27 cellular contexts compared by ENCODE assay signal in the genomic region with DNA sequence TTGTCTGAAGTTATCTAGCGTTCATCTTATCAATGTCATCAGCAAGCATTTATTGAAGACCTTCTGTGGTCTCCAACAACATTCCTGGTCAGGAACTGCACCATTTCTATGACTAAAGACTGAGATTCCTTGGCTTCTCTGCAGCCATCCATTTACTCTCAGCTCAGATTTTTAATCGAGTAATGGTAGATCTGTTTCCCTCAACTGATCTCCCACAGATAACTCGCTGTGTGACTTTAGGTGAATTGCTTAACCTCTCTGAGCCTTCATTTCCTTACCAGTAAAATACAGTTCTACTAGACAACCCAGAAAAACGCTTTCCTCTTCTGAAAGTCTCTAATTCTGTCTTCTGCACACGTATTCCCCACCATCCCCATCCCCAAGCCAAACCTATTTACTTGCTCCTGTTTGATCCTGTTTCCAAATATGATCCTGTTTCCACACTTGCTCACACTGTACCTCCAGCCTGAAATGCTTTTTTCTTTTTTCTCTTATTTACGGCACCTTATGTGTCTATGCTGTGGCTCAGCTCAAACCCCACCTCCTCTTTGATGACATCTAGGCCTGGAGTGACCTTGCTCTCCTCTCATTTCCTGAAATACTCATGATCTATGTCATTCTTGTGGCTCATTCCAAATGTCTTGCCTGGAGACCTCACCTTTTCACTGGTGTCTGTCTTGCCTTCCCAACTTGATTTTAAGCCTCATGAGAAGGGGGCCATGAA. TPM values are rescaled to one million over a fixed set of nuclear protein-coding genes. Genes with fewer than 3 reads are reported as not detected.
DNase-seq lines count a peak whose midpoint lies in the region; ATAC-seq, FAIRE-seq and TF ChIP-seq lines count a peak whose summit lies in the region.
"Had no signal": no experiment of that assay in that cellular context is flagged by ENCODE, and none has a peak within 500 bp of the region (broad histone marks: within the 10 kb centered on the region; RNA-seq: fewer than 3 reads in every experiment).

No MANE protein-coding gene starts in this region.

- H4K20me1 ChIP-seq in GM12878 (ENCODE audit: control insufficient read depth, insufficient read depth) = no peaks in the 10 kb centered on the region

- no peak for TF ChIP-seq EP300 in GM12878 (IDR thresholded peaks at IDR 0.05; ENCODE audit: borderline replicate concordance in 1 of 2, control insufficient read depth in 1 of 2, low read depth in 2 of 2, low read length in 2 of 2)

- no peak for FAIRE-seq in GM12878 (lab: Jason Lieb, UNC)
- FAIRE-seq: colon, frontal cortex, GM12892, small intestine had no signal

- H3K4me1 Mint-ChIP-seq in stimulated activated naive CD8-positive, alpha-beta T cell treated with anti-CD3 and anti-CD28 coated beads, Interleukin-15, Interleukin-2, amounts not matched to agents 100 ng/mL and 50 ng/mL, for 24 hours (ENCODE audit: low read depth) = peaks cover 87% of the 10 kb centered on the region
- peaks cover 79% of the 10 kb centered on the region for H3K4me1 Mint-ChIP-seq in stimulated activated naive CD8-positive, alpha-beta T cell treated with anti-CD3 and anti-CD28 coated beads, Interleukin-15, amount 100 ng/mL, for 72 hours

- BruUV-seq in GM12878 (replicated peaks; lab: Mats Ljungman, UMichigan) = no TSS peak

- intact Hi-C loops in GM12878 (cut with micrococcal nuclease; ENCODE audit: unreplicated experiment) = no loop called here
- intact Hi-C loops in spleen (cut with DNase I; ENCODE audit: low total_unique reads) = no loop called here

- TF ChIP-seq POLR2A in GM12878 (IDR thresholded peaks at IDR 0.05; ENCODE audit: low read depth, low read length) (no peak), spleen (IDR thresholded peaks at IDR 0.05) (no peak)

- no peak overlapping the region for H3K27ac ChIP-seq in GM12878 (ENCODE audit: control insufficient read depth, insufficient read depth)
- H3K27ac ChIP-seq in spleen = peak overlapping the region in 3 of 8 donors; percentile 10 to 95 (median 92)
- H3K27ac ChIP-seq: neural progenitor cell, psoas muscle, tibial artery had no signal

- peak overlapping the region; percentile 17 for H3K4me3 Mint-ChIP-seq in stimulated activated naive CD8-positive, alpha-beta T cell treated with anti-CD3 and anti-CD28 coated beads, Interleukin-15, Interleukin-2, amounts not matched to agents 100 ng/mL and 50 ng/mL, for 24 hours
- H3K4me3 Mint-ChIP-seq in stimulated activated naive CD8-positive, alpha-beta T cell treated with anti-CD3 and anti-CD28 coated beads, Interleukin-15, amount 100 ng/mL, for 72 hours = peak overlapping the region; percentile 21 to 30
- H3K4me3 Mint-ChIP-seq: activated T-cell treated with anti-CD3 and anti-CD28 coated beads, Interleukin-2, amount 50 U/mL, for 4 hours; brain; effector memory CD8-positive, alpha-beta T cell; neural progenitor cell had no signal

- ATAC-seq in stimulated activated naive CD8-positive, alpha-beta T cell treated with anti-CD3 and anti-CD28 coated beads, Interleukin-15, Interleukin-2, amounts not matched to agents 100 U/mL and 50 U/mL, for 24 hours = no peak
- ATAC-seq in GM12878 (no peak), HG03045 (IDR thresholded peaks at IDR 0.05; ENCODE audit: unreplicated experiment) (no peak)
- no peak for ATAC-seq in stimulated activated naive CD8-positive, alpha-beta T cell treated with anti-CD3 and anti-CD28 coated beads, Interleukin-15, amount 100 ng/mL, for 72 hours
- ATAC-seq: CD8-positive, alpha-beta T cell; effector memory CD8-positive, alpha-beta T cell; esophagus mucosa; psoas muscle had no signal

- H3K27ac Mint-ChIP-seq in stimulated activated naive CD8-positive, alpha-beta T cell treated with anti-CD3 and anti-CD28 coated beads, Interleukin-15, Interleukin-2, amounts not matched to agents 100 ng/mL and 50 ng/mL, for 24 hours = peak overlapping the region; percentile 78
- no peak overlapping the region for H3K27ac Mint-ChIP-seq in stimulated activated naive CD8-positive, alpha-beta T cell treated with anti-CD3 and anti-CD28 coated beads, Interleukin-15, amount 100 ng/mL, for 72 hours
- H3K27ac Mint-ChIP-seq: CD8-positive, alpha-beta T cell; neural progenitor cell had no signal

- CTCF ChIA-PET in GM12878 (lab: Yijun Ruan, JAX) = interaction anchor here (0.8 to 1.1 kb wide), 2 partner anchors 12 to 21 kb away, joined by 3 read pairs; no protein-coding TSS in a partner anchor

- DNase-seq in stimulated activated naive CD8-positive, alpha-beta T cell treated with anti-CD3 and anti-CD28 coated beads, Interleukin-15, Interleukin-2, amounts not matched to agents 100 U/mL and 50 U/mL, for 24 hours = no peak
- DNase-seq in M059J (ENCODE audit: low read depth) = peak; percentile 42
- DNase-seq in GM12878 (ENCODE audit: low read depth, low spot score) = no peak
- DNase-seq in stimulated activated naive CD8-positive, alpha-beta T cell treated with anti-CD3 and anti-CD28 coated beads, Interleukin-15, amount 100 ng/mL, for 72 hours = no peak
- no peak for DNase-seq in spleen
- DNase-seq in mesenteric fat pad (ENCODE audit: low spot score) = no peak
- DNase-seq: activated CD8-positive, alpha-beta memory T cell treated with anti-CD3 and anti-CD28 coated beads for 24 hours; activated T-cell treated with anti-CD3 and anti-CD28 coated beads, Interleukin-2, amount 50 U/mL, for 4 hours; CD8-positive, alpha-beta T cell; DMS79; effector memory CD8-positive, alpha-beta T cell; hippocampal formation; NCI-H1417 treated with DMSO at 0.1 percent for 48 hours; NCI-H524; psoas muscle; small intestine; stimulated activated CD4-positive, alpha-beta T cell treated with anti-CD3 and anti-CD28 coated beads, Interleukin-2, amount 100 ng/mL, for 48 hours; stimulated activated naive CD4-positive, alpha-beta T cell; tibial artery had no signal

- in situ Hi-C loops in GM12878 (cut with MboI) = no loop called here

- no peak overlapping the region for H3K4me3 ChIP-seq in GM12878
- no peak overlapping the region for H3K4me3 ChIP-seq in spleen
- H3K4me3 ChIP-seq: neural progenitor cell, psoas muscle, tibial artery had no signal

- no peaks in the 10 kb centered on the region for H3K9me3 Mint-ChIP-seq in stimulated activated naive CD8-positive, alpha-beta T cell treated with anti-CD3 and anti-CD28 coated beads, Interleukin-15, Interleukin-2, amounts not matched to agents 100 ng/mL and 50 ng/mL, for 24 hours
- H3K9me3 Mint-ChIP-seq in stimulated activated naive CD8-positive, alpha-beta T cell treated with anti-CD3 and anti-CD28 coated beads, Interleukin-15, amount 100 ng/mL, for 72 hours = no peaks in the 10 kb centered on the region
- H3K9me3 Mint-ChIP-seq: activated T-cell treated with anti-CD3 and anti-CD28 coated beads, Interleukin-2, amount 50 U/mL, for 4 hours; CD8-positive, alpha-beta T cell; effector memory CD8-positive, alpha-beta T cell; neural progenitor cell had no signal

- RAD21 ChIA-PET in GM12878 (lab: Charles Lee; ENCODE audit: unreplicated experiment) = interaction anchor here (0.6 to 1.6 kb wide), 2 partner anchors 18 to 92 kb away, joined by 3 to 5 read pairs; no protein-coding TSS in a partner anchor

- no peak overlapping the region for H2AFZ ChIP-seq in GM12878 (ENCODE audit: control insufficient read depth, low read depth, low read length)
- H2AFZ ChIP-seq: neural progenitor cell had no signal

- POLR2A ChIA-PET in GM12878 (lab: Charles Lee) = interaction anchor here (0.6 kb wide), 1 partner anchor 36 kb away, joined by 3 read pairs; no protein-coding TSS in a partner anchor

- H3K9ac ChIP-seq in GM12878 (ENCODE audit: control insufficient read depth, insufficient read depth, low read length) = no peak overlapping the region
- H3K9ac ChIP-seq: neural progenitor cell had no signal

- H3K36me3 ChIP-seq in GM12878 (ENCODE audit: control insufficient read depth in 2 of 2, insufficient read depth in 2 of 2, low read length in 1 of 2) = peaks cover 7 to 13% of the 10 kb centered on the region in 2 experiments
- peaks cover 0 to 36% (median 11%) of the 10 kb centered on the region in 6 donors for H3K36me3 ChIP-seq in spleen
- H3K36me3 ChIP-seq: neural progenitor cell, tibial artery had no signal

- WGBS in GM12878 (ENCODE audit: insufficient coverage, insufficient replicate concordance, low lambda C conversion rate, missing lambda C conversion rate) = 84% methylated on average over 6 of the region's 6 CpGs
- WGBS in spleen, 5 donors = 70 to 89% (median 73%) methylated on average over 6 of the region's 6 CpGs

- no peaks in the 10 kb centered on the region for H3K9me3 ChIP-seq in GM12878 (replicated peaks; ENCODE audit: control insufficient read depth, insufficient read depth, low read length)
- no peaks in the 10 kb centered on the region for H3K9me3 ChIP-seq in spleen
- H3K9me3 ChIP-seq: psoas muscle, tibial artery had no signal

- H3K4me1 ChIP-seq in GM12878 (ENCODE audit: control insufficient read depth, insufficient read depth, low read length) (peaks cover 35% of the 10 kb centered on the region), spleen (peaks cover 16 to 69% (median 33%) of the 10 kb centered on the region in 6 donors)
- H3K4me1 ChIP-seq: psoas muscle, tibial artery had no signal

- TF ChIP-seq RAD21 in GM12878 (IDR thresholded peaks at IDR 0.05; ENCODE audit: insufficient read depth, low read depth, low read length) = no peak

- no peak for TF ChIP-seq CTCF in GM12878 (IDR thresholded peaks at IDR 0.05 in 2 of 3, conservative IDR thresholded peaks at IDR 0.05 in 1 of 3; ENCODE audit: control insufficient read depth in 2 of 3, extremely low read depth in 1 of 3, insufficient read depth in 1 of 3, low read depth in 3 of 3, low read length in 3 of 3)
- no peak for TF ChIP-seq CTCF in spleen (IDR thresholded peaks at IDR 0.05 in 8 of 11, conservative IDR thresholded peaks at IDR 0.05 in 3 of 11)

- H3K27me3 Mint-ChIP-seq in stimulated activated naive CD8-positive, alpha-beta T cell treated with anti-CD3 and anti-CD28 coated beads, Interleukin-15, Interleukin-2, amounts not matched to agents 100 ng/mL and 50 ng/mL, for 24 hours = peaks cover 4% of the 10 kb centered on the region
- H3K27me3 Mint-ChIP-seq in stimulated activated naive CD8-positive, alpha-beta T cell treated with anti-CD3 and anti-CD28 coated beads, Interleukin-15, amount 100 ng/mL, for 72 hours = peaks cover 17% of the 10 kb centered on the region
- H3K27me3 Mint-ChIP-seq: effector memory CD8-positive, alpha-beta T cell had no signal

- SMC1A ChIA-PET in GM12878 (lab: Charles Lee; ENCODE audit: uncharacterized antibody, unreplicated experiment) = interaction anchor here (0.6 to 16.3 kb wide), 7 partner anchors 12 to 235 kb away, joined by 3 to 367 read pairs (median 3); partner anchors contain the start of gene PLXNC1

- H3K79me2 ChIP-seq in GM12878 (ENCODE audit: control insufficient read depth, insufficient read depth, low read length) = peaks cover 6% of the 10 kb centered on the region

- peaks cover 7% of the 10 kb centered on the region for H3K36me3 Mint-ChIP-seq in stimulated activated naive CD8-positive, alpha-beta T cell treated with anti-CD3 and anti-CD28 coated beads, Interleukin-15, Interleukin-2, amounts not matched to agents 100 ng/mL and 50 ng/mL, for 24 hours (ENCODE audit: low read depth)

- no peak overlapping the region for H3K4me2 ChIP-seq in GM12878 (ENCODE audit: control insufficient read depth, insufficient read depth)
- H3K4me2 ChIP-seq: neural progenitor cell had no signal

- H3K27me3 ChIP-seq in GM12878 (replicated peaks in 1 of 2; ENCODE audit: control insufficient read depth in 2 of 2, insufficient read depth in 2 of 2, low read length in 1 of 2) (no peaks in the 10 kb centered on the region), spleen (replicated peaks in 1 of 7) (no peaks in the 10 kb centered on the region)
- H3K27me3 ChIP-seq: tibial artery had no signal

RNA-seq across cellular contexts. Expression of gene PLXNC1, which starts 21.8 kb away (rescaled TPM):
- total RNA-seq in M059J (2014; rRNA removed; shearing (Covaris generic)) = 0.20 and 3.4 TPM in 2 replicates
- total RNA-seq in GM12878 (2013; cell fraction: nucleolus; rRNA removed) = 343 and 360 TPM in 2 replicates
- total RNA-seq in GM12878 (2014; rRNA removed) (29.4 and 31.9 TPM in 2 replicates), GM12878 (2014; rRNA removed; fragmentation: Illumina TruSeq; extraction: Trizol) (34.6 and 34.8 TPM in 2 replicates), GM12878 (2021) (35.2 and 36.4 TPM in 2 replicates), spleen (100 to 1,000 TPM in 3 of 7 donors, 10 to 100 TPM in 4; 47.3 to 138 (median 82.8) TPM), mesenteric fat pad (8.9 TPM)
- 10.7 TPM for polyA plus RNA-seq in GM12878 (2011; ENCODE audit: low read depth)
- polyA plus RNA-seq in GM12878 (2011; rRNA removed) (41.2 and 47.8 TPM in 2 replicates), GM12878 (2014; fragmentation: Illumina TruSeq; extraction: Trizol) (29.5 and 33.2 TPM in 2 replicates), GM12878 (2014; fragmentation: Nextera tagmentation; extraction: Ambion mirVana) (1 to 10 TPM; 5.2 to 6.6 TPM), GM12878 (2014; rRNA removed) (17.8 and 19.8 TPM in 2 replicates), GM12878 (2016; fragmentation: Nextera tagmentation; extraction: Ambion mirVana) (1 to 10 TPM; 6.3 to 8.6 TPM), spleen (10 to 100 TPM in 1 of 3 donors, 1 to 10 TPM in 2; 6.8 to 11.7 (median 8.5) TPM)
- polyA plus RNA-seq in GM12878 (2011; cell fraction: cytosol; rRNA removed) = 20.9 and 21.4 TPM in 2 replicates
- 52.1 and 55.5 TPM in 2 replicates for polyA plus RNA-seq in GM12878 (2011; cell fraction: nucleus; rRNA removed)
- 13.0 and 18.3 TPM in 2 replicates for polyA plus RNA-seq in GM12878 (2012)
- polyA minus RNA-seq in GM12878 (2011; rRNA and poly(A)+ RNA removed) = 101 and 119 TPM in 2 replicates
- 21.5 and 24.2 TPM in 2 replicates for polyA minus RNA-seq in GM12878 (2011; cell fraction: cytosol; rRNA and poly(A)+ RNA removed)
- polyA minus RNA-seq in GM12878 (2011; cell fraction: nucleus; rRNA and poly(A)+ RNA removed) = 88.5 and 139 TPM in 2 replicates
